Comparison of ENCODE assay signal across 11 cellular contexts in genomic region chr13:25977216-25977615, GRCh38.
DNase-seq lines count a peak whose midpoint lies in the region; TF ChIP-seq lines count a peak whose summit lies in the region.
"Had no signal": no experiment of that assay in that cellular context is flagged by ENCODE, and none has a peak within 500 bp of the region (broad histone marks: within the 10 kb centered on the region; RNA-seq: fewer than 3 reads in every experiment).

No MANE protein-coding gene starts in this region.

- H3K4me3 Mint-ChIP-seq in endothelial cell (ENCODE audit: unreplicated experiment): peak overlapping the region; percentile 79
- peak overlapping the region; percentile 77 for H3K4me3 Mint-ChIP-seq in neural crest cell

- H3K27me3 ChIP-seq in colonic mucosa: no peaks in the 10 kb centered on the region

- H3K9ac ChIP-seq in colonic mucosa (ENCODE audit: low read depth in 2 of 2, low read length in 2 of 2): no peak overlapping the region

- DNase-seq in DMS53 (lab: John Stamatoyannopoulos, UW) (peak; percentile 26), DMS53 treated with DMSO at 0.1 percent for 48 hours (lab: John Stamatoyannopoulos, UW; ENCODE audit: unreplicated experiment) (no peak), NCI-H510A treated with DMSO at 0.1 percent for 48 hours (lab: John Stamatoyannopoulos, UW) (peak; percentile 42), endothelial cell (ENCODE audit: low spot score) (peak; percentile 52), neural crest cell (ENCODE audit: low read depth, low spot score) (no peak), colonic mucosa (no peak), HK-2 (ENCODE audit: unreplicated experiment) (no peak)
- no peak for DNase-seq in stimulated activated naive CD4-positive, alpha-beta T cell treated with Interleukin-2 at 50 U/mL for 16 hours (lab: John Stamatoyannopoulos, UW)
- DNase-seq: DMS79, hypothalamus had no signal

- H3K36me3 Mint-ChIP-seq in endothelial cell (ENCODE audit: low read depth, unreplicated experiment) (peaks cover 3% of the 10 kb centered on the region), neural crest cell (ENCODE audit: low read depth) (no peaks in the 10 kb centered on the region)

- H3K4me3 ChIP-seq in colonic mucosa: no peak overlapping the region

- TF ChIP-seq CTCF in endothelial cell (IDR thresholded peaks at IDR 0.05; ENCODE audit: unreplicated experiment): no peak
- TF ChIP-seq CTCF in neural crest cell (conservative IDR thresholded peaks at IDR 0.05): no peak
- TF ChIP-seq CTCF in colonic mucosa (IDR thresholded peaks at IDR 0.05): no peak

- no peaks in the 10 kb centered on the region for H3K9me3 ChIP-seq in colonic mucosa

- H3K27me3 Mint-ChIP-seq in endothelial cell (ENCODE audit: unreplicated experiment) (peaks cover 9% of the 10 kb centered on the region), neural crest cell (ENCODE audit: low read depth) (no peaks in the 10 kb centered on the region)

- H3K27ac Mint-ChIP-seq in endothelial cell (ENCODE audit: unreplicated experiment) (peak overlapping the region; percentile 96), neural crest cell (ENCODE audit: unreplicated experiment) (peak overlapping the region; percentile 73)

- H3K4me1 ChIP-seq in colonic mucosa: no peaks in the 10 kb centered on the region

- H3K4me1 Mint-ChIP-seq in endothelial cell (ENCODE audit: unreplicated experiment) (peaks cover 60% of the 10 kb centered on the region), neural crest cell (peaks cover 60% of the 10 kb centered on the region)

- H3K27ac ChIP-seq in colonic mucosa: no peak overlapping the region
- H3K27ac ChIP-seq: 22Rv1 had no signal

- H3K36me3 ChIP-seq in colonic mucosa: no peaks in the 10 kb centered on the region

- intact Hi-C loops in colonic mucosa (cut with DNase I): no loop called here

- H3K9me3 Mint-ChIP-seq in endothelial cell (ENCODE audit: unreplicated experiment) (no peaks in the 10 kb centered on the region), neural crest cell (no peaks in the 10 kb centered on the region)

Comparison
In these comparisons a context has a peak if more than half of its experiments do, and no peak if none do; other contexts are left out.
1. DNase-seq: peak in DMS53 (single experiment), NCI-H510A treated with DMSO at 0.1 percent for 48 hours (single experiment) and endothelial cell (single experiment); none in DMS53 treated with DMSO at 0.1 percent for 48 hours (single experiment), neural crest cell (single experiment), colonic mucosa (single experiment), stimulated activated naive CD4-positive, alpha-beta T cell treated with Interleukin-2 at 50 U/mL for 16 hours (single experiment) and HK-2 (single experiment).